19 cellular contexts compared by ENCODE assay signal in the genomic region with DNA sequence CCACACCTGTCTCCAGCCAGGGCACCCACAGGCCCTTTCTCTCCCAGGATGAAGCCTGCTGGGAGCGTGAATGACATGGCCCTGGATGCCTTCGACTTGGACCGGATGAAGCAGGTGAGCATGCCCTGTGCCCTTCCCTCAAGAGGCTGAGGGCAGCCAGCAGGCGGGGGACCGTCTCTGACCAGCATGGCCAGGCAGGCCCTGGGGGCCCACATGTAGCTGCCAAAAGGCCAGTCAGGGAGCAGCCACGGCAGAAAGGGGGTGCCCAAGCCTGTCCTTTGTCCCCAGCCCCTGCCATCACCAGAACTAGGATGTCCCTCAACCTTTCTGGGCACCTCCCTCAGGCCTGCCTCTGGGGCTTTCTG. TPM values are rescaled to one million over a fixed set of nuclear protein-coding genes. Genes with fewer than 3 reads are reported as not detected.
DNase-seq lines count a peak whose midpoint lies in the region; ATAC-seq and TF ChIP-seq lines count a peak whose summit lies in the region.
"Had no signal": no experiment of that assay in that cellular context is flagged by ENCODE, and none has a peak within 500 bp of the region (broad histone marks: within the 10 kb centered on the region; RNA-seq: fewer than 3 reads in every experiment).

No MANE protein-coding gene starts in this region.

- H3K27me3 ChIP-seq in mucosa of rectum (ENCODE audit: control insufficient read depth in 2 of 2, insufficient read depth in 2 of 2, low read length in 2 of 2) (no peaks in the 10 kb centered on the region), transverse colon (no peaks in the 10 kb centered on the region)

- no peak for TF ChIP-seq EP300 in transverse colon (IDR thresholded peaks at IDR 0.05; ENCODE audit: low read depth)

- no peak for TF ChIP-seq POLR2A in transverse colon (IDR thresholded peaks at IDR 0.05)

- H3K4me3 Mint-ChIP-seq in activated T-cell treated with anti-CD3 and anti-CD28 coated beads, Interleukin-2, amount 50 U/mL, for 24 hours: no peak overlapping the region
- H3K4me3 Mint-ChIP-seq in activated T-cell treated with anti-CD3 and anti-CD28 coated beads, Interleukin-2, amount 50 U/mL, for 72 hours: no peak overlapping the region
- H3K4me3 Mint-ChIP-seq in chondrocyte (ENCODE audit: unreplicated experiment): no peak overlapping the region
- H3K4me3 Mint-ChIP-seq: activated naive CD8-positive, alpha-beta T cell treated with anti-CD3 and anti-CD28 coated beads, Interleukin-2, amount 10 ng/mL, durations not matched to agents 7 days and 5 days; memory B cell; stimulated activated naive CD8-positive, alpha-beta T cell treated with anti-CD3 and anti-CD28 coated beads, Interleukin-15, Interleukin-2, amounts not matched to agents 100 ng/mL and 50 ng/mL, for 24 hours; T-cell had no signal

- H3K4me1 ChIP-seq in mucosa of rectum (ENCODE audit: control insufficient read depth in 2 of 2, insufficient read depth in 2 of 2, low read length in 2 of 2): peaks cover 45 to 51% of the 10 kb centered on the region in 2 donors
- peaks cover 16 to 53% (median 47%) of the 10 kb centered on the region in 4 donors for H3K4me1 ChIP-seq in transverse colon

- peaks cover 0 to 10% of the 10 kb centered on the region in 2 donors for H3K36me3 ChIP-seq in mucosa of rectum (ENCODE audit: control insufficient read depth in 2 of 2, insufficient read depth in 2 of 2, low read length in 2 of 2)
- no peaks in the 10 kb centered on the region for H3K36me3 ChIP-seq in transverse colon

- WGBS in transverse colon (ENCODE audit: low coverage in 1 of 2), 2 donors: 78% methylated on average over 6 of the region's 6 CpGs; no CpG with 5 or more reads in 1 of the 2 donors

- H3K9ac ChIP-seq in mucosa of rectum (ENCODE audit: low read depth in 1 of 2, low read length in 2 of 2): peak overlapping the region in 1 of 2 donors; percentile 60

- no peaks in the 10 kb centered on the region for H3K9me3 Mint-ChIP-seq in activated T-cell treated with anti-CD3 and anti-CD28 coated beads, Interleukin-2, amount 50 U/mL, for 24 hours
- no peaks in the 10 kb centered on the region for H3K9me3 Mint-ChIP-seq in activated T-cell treated with anti-CD3 and anti-CD28 coated beads, Interleukin-2, amount 50 U/mL, for 72 hours
- no peaks in the 10 kb centered on the region for H3K9me3 Mint-ChIP-seq in chondrocyte (ENCODE audit: low read depth)
- H3K9me3 Mint-ChIP-seq: activated naive CD8-positive, alpha-beta T cell treated with anti-CD3 and anti-CD28 coated beads, Interleukin-2, amount 10 ng/mL, durations not matched to agents 7 days and 5 days; memory B cell; stimulated activated naive CD8-positive, alpha-beta T cell treated with anti-CD3 and anti-CD28 coated beads, Interleukin-15, Interleukin-2, amounts not matched to agents 100 ng/mL and 50 ng/mL, for 24 hours; T-cell had no signal

- H3K27ac Mint-ChIP-seq in activated T-cell treated with anti-CD3 and anti-CD28 coated beads, Interleukin-2, amount 50 U/mL, for 24 hours: peak overlapping the region; percentile 80
- no peak overlapping the region for H3K27ac Mint-ChIP-seq in activated T-cell treated with anti-CD3 and anti-CD28 coated beads, Interleukin-2, amount 50 U/mL, for 72 hours
- no peak overlapping the region for H3K27ac Mint-ChIP-seq in chondrocyte (ENCODE audit: unreplicated experiment)

- no peaks in the 10 kb centered on the region for H3K27me3 Mint-ChIP-seq in activated T-cell treated with anti-CD3 and anti-CD28 coated beads, Interleukin-2, amount 50 U/mL, for 24 hours
- H3K27me3 Mint-ChIP-seq in activated T-cell treated with anti-CD3 and anti-CD28 coated beads, Interleukin-2, amount 50 U/mL, for 72 hours (ENCODE audit: low read depth): no peaks in the 10 kb centered on the region
- no peaks in the 10 kb centered on the region for H3K27me3 Mint-ChIP-seq in chondrocyte (ENCODE audit: low read depth)
- H3K27me3 Mint-ChIP-seq: activated naive CD8-positive, alpha-beta T cell treated with anti-CD3 and anti-CD28 coated beads, Interleukin-2, amount 10 ng/mL, durations not matched to agents 7 days and 5 days; memory B cell; stimulated activated naive CD8-positive, alpha-beta T cell treated with anti-CD3 and anti-CD28 coated beads, Interleukin-15, Interleukin-2, amounts not matched to agents 100 ng/mL and 50 ng/mL, for 24 hours; T-cell had no signal

- peaks cover 3% of the 10 kb centered on the region for H3K4me1 Mint-ChIP-seq in activated T-cell treated with anti-CD3 and anti-CD28 coated beads, Interleukin-2, amount 50 U/mL, for 24 hours (ENCODE audit: low read depth)
- peaks cover 5% of the 10 kb centered on the region for H3K4me1 Mint-ChIP-seq in activated T-cell treated with anti-CD3 and anti-CD28 coated beads, Interleukin-2, amount 50 U/mL, for 72 hours (ENCODE audit: low read depth)
- no peaks in the 10 kb centered on the region for H3K4me1 Mint-ChIP-seq in chondrocyte (ENCODE audit: low read depth)

- H3K9me3 ChIP-seq in mucosa of rectum (ENCODE audit: control insufficient read depth in 2 of 2, low read length in 2 of 2): no peaks in the 10 kb centered on the region
- no peaks in the 10 kb centered on the region for H3K9me3 ChIP-seq in transverse colon

- TF ChIP-seq CTCF in transverse colon (IDR thresholded peaks at IDR 0.05) (no peak), chondrocyte (IDR thresholded peaks at IDR 0.05) (no peak)

- intact Hi-C loops in transverse colon (cut with DNase I; ENCODE audit: low total_unique reads): no loop called here

- no peak for ATAC-seq in activated T-cell treated with anti-CD3 and anti-CD28 coated beads, Interleukin-2, amount 50 U/mL, for 72 hours (replicated peaks in 1 of 2)
- ATAC-seq: GM12878, T-cell had no signal

- DNase-seq in activated T-cell treated with anti-CD3 and anti-CD28 coated beads, Interleukin-2, amount 50 U/mL, for 24 hours: no peak
- DNase-seq in activated T-cell treated with anti-CD3 and anti-CD28 coated beads, Interleukin-2, amount 50 U/mL, for 72 hours: no peak
- no peak for DNase-seq in caudate nucleus (lab: John Stamatoyannopoulos, UW)
- DNase-seq in transverse colon: no peak
- no peak for DNase-seq in NCI-H345 (lab: John Stamatoyannopoulos, UW)
- DNase-seq in AG08396 (ENCODE audit: low spot score): no peak
- DNase-seq in chondrocyte (ENCODE audit: low spot score): no peak
- DNase-seq: activated naive CD8-positive, alpha-beta T cell treated with anti-CD3 and anti-CD28 coated beads, Interleukin-2, amount 10 ng/mL, durations not matched to agents 7 days and 5 days; GDM1; Karpas-422; NCI-H1105 treated with DMSO at 0.1 percent for 48 hours; NCI-H2107; NCI-H526 treated with DMSO at 0.1 percent for 48 hours; T-cell had no signal

- in situ Hi-C loops in transverse colon (cut with MboI; ENCODE audit: low pct_ligation_motif_present in 1 of 4, low pct_unique_long_range_greater_than_20kb in 1 of 4, low sequenced_read_pairs in 3 of 4): no loop called here

- H3K27ac ChIP-seq in caudate nucleus (ENCODE audit: low read depth, low read length): peak overlapping the region; percentile 82
- peak overlapping the region; percentile 83 to 86 for H3K27ac ChIP-seq in mucosa of rectum (ENCODE audit: low read depth in 2 of 2, low read length in 2 of 2)
- H3K27ac ChIP-seq in transverse colon: peak overlapping the region in 3 of 4 donors; percentile 79 to 85 (median 83)
- H3K27ac ChIP-seq: 22Rv1 had no signal

- no peak overlapping the region for H3K4me3 ChIP-seq in mucosa of rectum (ENCODE audit: low read length in 2 of 2)
- no peak overlapping the region for H3K4me3 ChIP-seq in transverse colon
- H3K4me3 ChIP-seq: GM12878 had no signal

- H3K36me3 Mint-ChIP-seq in activated T-cell treated with anti-CD3 and anti-CD28 coated beads, Interleukin-2, amount 50 U/mL, for 24 hours (ENCODE audit: low read depth): peaks cover 79% of the 10 kb centered on the region
- peaks cover 0 to 5% of the 10 kb centered on the region in 2 donors for H3K36me3 Mint-ChIP-seq in activated T-cell treated with anti-CD3 and anti-CD28 coated beads, Interleukin-2, amount 50 U/mL, for 72 hours (ENCODE audit: insufficient read depth in 2 of 2)
- peaks cover 12% of the 10 kb centered on the region for H3K36me3 Mint-ChIP-seq in chondrocyte (ENCODE audit: low read depth)

RNA-seq across cellular contexts. Expression of a gene that starts 18.3 kb away (rescaled TPM):
- total RNA-seq in activated T-cell treated with anti-CD3 and anti-CD28 coated beads, Interleukin-2, amount 50 U/mL, for 72 hours: 1 to 10 TPM; 1.8 to 4.2 TPM
- 10 to 100 TPM in 3 of 4 donors, 1 to 10 TPM in 1; 4.9 to 33.2 (median 23.7) TPM for total RNA-seq in transverse colon
- 0.17 to 0.36 TPM in 2 of 3 replicates, not detected in the other for total RNA-seq in chondrocyte
